ENCODE assay signal across 1 cellular context in the genomic region with DNA sequence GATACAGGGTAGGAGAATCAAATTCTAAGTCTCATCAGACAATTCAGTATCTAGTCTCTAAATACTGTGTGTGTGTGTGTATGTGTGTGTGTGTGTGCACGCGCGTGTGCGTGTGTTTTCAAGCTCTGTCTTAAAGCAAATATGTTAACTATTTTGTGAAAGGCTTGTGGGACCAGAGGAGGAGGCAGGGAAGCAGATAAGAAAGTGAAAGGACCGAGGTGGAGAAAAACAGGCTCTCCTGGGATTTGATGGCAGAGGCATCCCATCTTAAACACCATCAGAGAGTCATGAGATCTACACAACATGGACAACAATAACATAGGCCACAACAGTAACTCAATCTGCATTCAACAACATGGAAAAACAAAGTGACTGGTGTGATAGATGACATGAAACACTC.
TF ChIP-seq lines count a peak whose summit lies in the region.

No MANE protein-coding gene starts in this region.

TF ChIP-seq in IMR-90, 13 proteins besides CTCF, POLR2A, EP300 and RAD21 (continued from another document):
- TF ChIP-seq USF2 (IDR thresholded peaks at IDR 0.05; ENCODE audit: low read depth, low read length) (no peak), BHLHE40 (IDR thresholded peaks at IDR 0.05; ENCODE audit: low read depth, low read length) (no peak), MXI1 (IDR thresholded peaks at IDR 0.05; ENCODE audit: borderline replicate concordance, low read depth, low read length) (no peak), RCOR1 (IDR thresholded peaks at IDR 0.05; ENCODE audit: insufficient replicate concordance, low read length) (no peak), CHD1 (IDR thresholded peaks at IDR 0.05; ENCODE audit: low read depth, low read length) (no peak), CEBPB (IDR thresholded peaks at IDR 0.05; ENCODE audit: low read depth, low read length) (no peak), SMC3 (IDR thresholded peaks at IDR 0.05; ENCODE audit: low read depth, low read length) (no peak), MAZ (IDR thresholded peaks at IDR 0.05; ENCODE audit: borderline replicate concordance, low read depth, low read length) (no peak), MAFK (IDR thresholded peaks at IDR 0.05; ENCODE audit: low read depth, low read length) (no peak), NFE2L2 (IDR thresholded peaks at IDR 0.05; ENCODE audit: low read depth, low read length) (no peak), RFX5 (IDR thresholded peaks at IDR 0.05; ENCODE audit: low read depth, low read length) (no peak)
- TF ChIP-seq, protein P1, sequence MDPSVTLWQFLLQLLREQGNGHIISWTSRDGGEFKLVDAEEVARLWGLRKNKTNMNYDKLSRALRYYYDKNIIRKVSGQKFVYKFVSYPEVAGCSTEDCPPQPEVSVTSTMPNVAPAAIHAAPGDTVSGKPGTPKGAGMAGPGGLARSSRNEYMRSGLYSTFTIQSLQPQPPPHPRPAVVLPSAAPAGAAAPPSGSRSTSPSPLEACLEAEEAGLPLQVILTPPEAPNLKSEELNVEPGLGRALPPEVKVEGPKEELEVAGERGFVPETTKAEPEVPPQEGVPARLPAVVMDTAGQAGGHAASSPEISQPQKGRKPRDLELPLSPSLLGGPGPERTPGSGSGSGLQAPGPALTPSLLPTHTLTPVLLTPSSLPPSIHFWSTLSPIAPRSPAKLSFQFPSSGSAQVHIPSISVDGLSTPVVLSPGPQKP (IDR thresholded peaks at IDR 0.05; ENCODE audit: borderline replicate concordance, low read depth, low read length) = no peak
